ENCODE assay signal across 3 cellular contexts in genomic region chr13:110774490-110774889, GRCh38.
"Had no signal": no experiment of that assay in that cellular context is flagged by ENCODE, and none has a peak within 500 bp of the region (broad histone marks: within the 10 kb centered on the region; RNA-seq: fewer than 3 reads in every experiment).

No MANE protein-coding gene starts in this region.

- ATAC-seq: GM12878 had no signal

- DNase-seq: GDM1, GF-D8 had no signal

- H3K4me3 ChIP-seq: GM12878 had no signal
